ENCODE assay signal across 10 cellular contexts in the genomic region with DNA sequence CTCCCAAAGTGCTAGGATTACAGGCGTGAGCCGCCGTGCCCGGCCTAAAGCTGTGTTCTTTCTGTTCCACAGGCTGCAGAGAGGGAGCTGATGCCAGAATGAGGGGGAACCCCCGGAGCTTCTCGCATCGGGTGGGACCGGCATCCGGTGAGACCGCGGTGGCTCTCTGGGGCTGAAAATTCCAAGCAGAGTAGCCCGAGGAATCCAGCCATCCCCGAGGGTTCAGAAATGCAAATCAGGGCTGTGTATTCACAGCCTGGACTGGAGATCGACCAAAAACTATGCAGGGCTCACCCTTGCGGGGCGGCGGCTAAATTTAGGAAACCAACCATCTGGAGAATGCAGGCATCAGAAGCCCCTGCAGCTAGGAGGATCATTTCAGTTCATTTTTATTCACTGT.
DNase-seq lines count a peak whose midpoint lies in the region; ATAC-seq and TF ChIP-seq lines count a peak whose summit lies in the region.
"Had no signal": no experiment of that assay in that cellular context is flagged by ENCODE, and none has a peak within 500 bp of the region (broad histone marks: within the 10 kb centered on the region; RNA-seq: fewer than 3 reads in every experiment).

No MANE protein-coding gene starts in this region.

- TF ChIP-seq CTCF in AG09319 (IDR thresholded peaks at IDR 0.05; ENCODE audit: low read depth, low read length): no peak
- no peak for TF ChIP-seq CTCF in osteoblast (IDR thresholded peaks at IDR 0.05; ENCODE audit: extremely low read depth, low read depth, low read length)

- ATAC-seq in SK-N-SH treated with all-trans-retinoic acid at 6 μM for 48 hours (peak; percentile 9; the same call in 2 of the 3 replicates), HG02798 (IDR thresholded peaks at IDR 0.05; ENCODE audit: poor library complexity, unreplicated experiment) (no peak), HG03439 (IDR thresholded peaks at IDR 0.05; ENCODE audit: unreplicated experiment) (no peak)
- ATAC-seq: stimulated activated naive CD8-positive, alpha-beta T cell treated with anti-CD3 and anti-CD28 coated beads, Interleukin-15, amount 100 ng/mL, for 72 hours had no signal

- H3K27ac ChIP-seq in osteoblast (ENCODE audit: low read depth, low read length): peak overlapping the region; percentile 61

- H3K4me1 ChIP-seq in osteoblast (ENCODE audit: insufficient read depth, low read length): peaks cover 13% of the 10 kb centered on the region

- no peaks in the 10 kb centered on the region for H3K36me3 ChIP-seq in osteoblast (ENCODE audit: insufficient read depth, low read length)

- no peaks in the 10 kb centered on the region for H3K27me3 ChIP-seq in osteoblast (ENCODE audit: insufficient read depth, low read length)

- H3K4me2 ChIP-seq in osteoblast (ENCODE audit: insufficient read depth, low read length): peak overlapping the region; percentile 80

- no peaks in the 10 kb centered on the region for H4K20me1 ChIP-seq in osteoblast (ENCODE audit: insufficient read depth, low read length)

- no peaks in the 10 kb centered on the region for H3K9me3 ChIP-seq in osteoblast (ENCODE audit: low read depth, low read length)

- H3K4me3 ChIP-seq in osteoblast (ENCODE audit: insufficient read depth, low read length): peak overlapping the region; percentile 62

- no peaks in the 10 kb centered on the region for H3K79me2 ChIP-seq in osteoblast (ENCODE audit: insufficient read depth, low read length)

- peak overlapping the region; percentile 70 for H2AFZ ChIP-seq in osteoblast (ENCODE audit: low read length)

- peak; percentile 48 for DNase-seq in AG09319 (ENCODE audit: extremely low read depth, low read depth)
- DNase-seq in fibroblast of the conjunctiva (ENCODE audit: low read depth): peak; percentile 55
- DNase-seq in osteoblast (ENCODE audit: insufficient read length, low spot score, missing footprints): peak; percentile 78
- no peak for DNase-seq in NCI-H526 treated with DMSO at 0.1 percent for 48 hours (lab: John Stamatoyannopoulos, UW)
- no peak for DNase-seq in stimulated activated CD4-positive, alpha-beta T cell treated with anti-CD3 and anti-CD28 coated beads, Interleukin-4, amount 100 ng/mL, for 1 hour
- DNase-seq: stimulated activated naive CD8-positive, alpha-beta T cell treated with anti-CD3 and anti-CD28 coated beads, Interleukin-15, amount 100 ng/mL, for 72 hours; T-helper 1 cell had no signal

TF ChIP-seq in SK-N-SH treated with all-trans-retinoic acid at 6 μM for 48 hours, 23 proteins besides CTCF, POLR2A, EP300 and RAD21:
- TF ChIP-seq SNAI2 (CRISPR knock-in tag; IDR thresholded peaks at IDR 0.05) (no peak), ARNTL (CRISPR knock-in tag; IDR thresholded peaks at IDR 0.05; ENCODE audit: borderline replicate concordance, low read depth) (no peak), PPARA (CRISPR knock-in tag; IDR thresholded peaks at IDR 0.05; ENCODE audit: borderline replicate concordance) (no peak), ISL1 (CRISPR knock-in tag; IDR thresholded peaks at IDR 0.05) (no peak), TCF4 (CRISPR knock-in tag; IDR thresholded peaks at IDR 0.05; ENCODE audit: borderline replicate concordance) (no peak), CSDC2 (CRISPR knock-in tag; IDR thresholded peaks at IDR 0.05) (no peak), OSR1 (CRISPR knock-in tag; IDR thresholded peaks at IDR 0.05) (no peak), ZNF8 (CRISPR knock-in tag; IDR thresholded peaks at IDR 0.05) (no peak), ZFP3 (CRISPR knock-in tag; IDR thresholded peaks at IDR 0.05) (no peak), GLIS3 (CRISPR knock-in tag; IDR thresholded peaks at IDR 0.05) (no peak), ZNF565 (CRISPR knock-in tag; conservative IDR thresholded peaks at IDR 0.05; ENCODE audit: low read depth) (no peak), BACH2 (CRISPR knock-in tag; IDR thresholded peaks at IDR 0.05; ENCODE audit: borderline replicate concordance) (no peak), TOX (CRISPR knock-in tag; IDR thresholded peaks at IDR 0.05; ENCODE audit: borderline replicate concordance) (no peak), RARB (CRISPR knock-in tag; IDR thresholded peaks at IDR 0.05) (no peak), ZNF70 (CRISPR knock-in tag; IDR thresholded peaks at IDR 0.05) (no peak)
- TF ChIP-seq, protein P1, sequence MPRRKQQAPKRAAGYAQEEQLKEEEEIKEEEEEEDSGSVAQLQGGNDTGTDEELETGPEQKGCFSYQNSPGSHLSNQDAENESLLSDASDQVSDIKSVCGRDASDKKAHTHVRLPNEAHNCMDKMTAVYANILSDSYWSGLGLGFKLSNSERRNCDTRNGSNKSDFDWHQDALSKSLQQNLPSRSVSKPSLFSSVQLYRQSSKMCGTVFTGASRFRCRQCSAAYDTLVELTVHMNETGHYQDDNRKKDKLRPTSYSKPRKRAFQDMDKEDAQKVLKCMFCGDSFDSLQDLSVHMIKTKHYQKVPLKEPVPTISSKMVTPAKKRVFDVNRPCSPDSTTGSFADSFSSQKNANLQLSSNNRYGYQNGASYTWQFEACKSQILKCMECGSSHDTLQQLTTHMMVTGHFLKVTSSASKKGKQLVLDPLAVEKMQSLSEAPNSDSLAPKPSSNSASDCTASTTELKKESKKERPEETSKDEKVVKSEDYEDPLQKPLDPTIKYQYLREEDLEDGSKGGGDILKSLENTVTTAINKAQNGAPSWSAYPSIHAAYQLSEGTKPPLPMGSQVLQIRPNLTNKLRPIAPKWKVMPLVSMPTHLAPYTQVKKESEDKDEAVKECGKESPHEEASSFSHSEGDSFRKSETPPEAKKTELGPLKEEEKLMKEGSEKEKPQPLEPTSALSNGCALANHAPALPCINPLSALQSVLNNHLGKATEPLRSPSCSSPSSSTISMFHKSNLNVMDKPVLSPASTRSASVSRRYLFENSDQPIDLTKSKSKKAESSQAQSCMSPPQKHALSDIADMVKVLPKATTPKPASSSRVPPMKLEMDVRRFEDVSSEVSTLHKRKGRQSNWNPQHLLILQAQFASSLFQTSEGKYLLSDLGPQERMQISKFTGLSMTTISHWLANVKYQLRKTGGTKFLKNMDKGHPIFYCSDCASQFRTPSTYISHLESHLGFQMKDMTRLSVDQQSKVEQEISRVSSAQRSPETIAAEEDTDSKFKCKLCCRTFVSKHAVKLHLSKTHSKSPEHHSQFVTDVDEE (CRISPR knock-in tag; IDR thresholded peaks at IDR 0.05): no peak
- TF ChIP-seq, protein P2, sequence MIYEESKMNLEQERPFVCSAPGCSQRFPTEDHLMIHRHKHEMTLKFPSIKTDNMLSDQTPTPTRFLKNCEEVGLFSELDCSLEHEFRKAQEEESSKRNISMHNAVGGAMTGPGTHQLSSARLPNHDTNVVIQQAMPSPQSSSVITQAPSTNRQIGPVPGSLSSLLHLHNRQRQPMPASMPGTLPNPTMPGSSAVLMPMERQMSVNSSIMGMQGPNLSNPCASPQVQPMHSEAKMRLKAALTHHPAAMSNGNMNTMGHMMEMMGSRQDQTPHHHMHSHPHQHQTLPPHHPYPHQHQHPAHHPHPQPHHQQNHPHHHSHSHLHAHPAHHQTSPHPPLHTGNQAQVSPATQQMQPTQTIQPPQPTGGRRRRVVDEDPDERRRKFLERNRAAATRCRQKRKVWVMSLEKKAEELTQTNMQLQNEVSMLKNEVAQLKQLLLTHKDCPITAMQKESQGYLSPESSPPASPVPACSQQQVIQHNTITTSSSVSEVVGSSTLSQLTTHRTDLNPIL (CRISPR knock-in tag; IDR thresholded peaks at IDR 0.05; ENCODE audit: low read depth): no peak
- TF ChIP-seq, protein P3, sequence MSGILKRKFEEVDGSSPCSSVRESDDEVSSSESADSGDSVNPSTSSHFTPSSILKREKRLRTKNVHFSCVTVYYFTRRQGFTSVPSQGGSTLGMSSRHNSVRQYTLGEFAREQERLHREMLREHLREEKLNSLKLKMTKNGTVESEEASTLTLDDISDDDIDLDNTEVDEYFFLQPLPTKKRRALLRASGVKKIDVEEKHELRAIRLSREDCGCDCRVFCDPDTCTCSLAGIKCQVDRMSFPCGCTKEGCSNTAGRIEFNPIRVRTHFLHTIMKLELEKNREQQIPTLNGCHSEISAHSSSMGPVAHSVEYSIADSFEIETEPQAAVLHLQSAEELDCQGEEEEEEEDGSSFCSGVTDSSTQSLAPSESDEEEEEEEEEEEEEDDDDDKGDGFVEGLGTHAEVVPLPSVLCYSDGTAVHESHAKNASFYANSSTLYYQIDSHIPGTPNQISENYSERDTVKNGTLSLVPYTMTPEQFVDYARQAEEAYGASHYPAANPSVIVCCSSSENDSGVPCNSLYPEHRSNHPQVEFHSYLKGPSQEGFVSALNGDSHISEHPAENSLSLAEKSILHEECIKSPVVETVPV (CRISPR knock-in tag; IDR thresholded peaks at IDR 0.05): no peak
- TF ChIP-seq, protein P4, sequence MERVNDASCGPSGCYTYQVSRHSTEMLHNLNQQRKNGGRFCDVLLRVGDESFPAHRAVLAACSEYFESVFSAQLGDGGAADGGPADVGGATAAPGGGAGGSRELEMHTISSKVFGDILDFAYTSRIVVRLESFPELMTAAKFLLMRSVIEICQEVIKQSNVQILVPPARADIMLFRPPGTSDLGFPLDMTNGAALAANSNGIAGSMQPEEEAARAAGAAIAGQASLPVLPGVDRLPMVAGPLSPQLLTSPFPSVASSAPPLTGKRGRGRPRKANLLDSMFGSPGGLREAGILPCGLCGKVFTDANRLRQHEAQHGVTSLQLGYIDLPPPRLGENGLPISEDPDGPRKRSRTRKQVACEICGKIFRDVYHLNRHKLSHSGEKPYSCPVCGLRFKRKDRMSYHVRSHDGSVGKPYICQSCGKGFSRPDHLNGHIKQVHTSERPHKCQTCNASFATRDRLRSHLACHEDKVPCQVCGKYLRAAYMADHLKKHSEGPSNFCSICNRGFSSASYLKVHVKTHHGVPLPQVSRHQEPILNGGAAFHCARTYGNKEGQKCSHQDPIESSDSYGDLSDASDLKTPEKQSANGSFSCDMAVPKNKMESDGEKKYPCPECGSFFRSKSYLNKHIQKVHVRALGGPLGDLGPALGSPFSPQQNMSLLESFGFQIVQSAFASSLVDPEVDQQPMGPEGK (CRISPR knock-in tag; IDR thresholded peaks at IDR 0.05; ENCODE audit: borderline replicate concordance): no peak

Comparison
In these comparisons a context has a peak if more than half of its experiments do, and no peak if none do; other contexts are left out.
1. DNase-seq: peak in AG09319 (single experiment), fibroblast of the conjunctiva (single experiment) and osteoblast (single experiment); none in NCI-H526 treated with DMSO at 0.1 percent for 48 hours (single experiment) and stimulated activated CD4-positive, alpha-beta T cell treated with anti-CD3 and anti-CD28 coated beads, Interleukin-4, amount 100 ng/mL, for 1 hour (single experiment).